ENCODE assay signal across 18 cellular contexts in the genomic region with DNA sequence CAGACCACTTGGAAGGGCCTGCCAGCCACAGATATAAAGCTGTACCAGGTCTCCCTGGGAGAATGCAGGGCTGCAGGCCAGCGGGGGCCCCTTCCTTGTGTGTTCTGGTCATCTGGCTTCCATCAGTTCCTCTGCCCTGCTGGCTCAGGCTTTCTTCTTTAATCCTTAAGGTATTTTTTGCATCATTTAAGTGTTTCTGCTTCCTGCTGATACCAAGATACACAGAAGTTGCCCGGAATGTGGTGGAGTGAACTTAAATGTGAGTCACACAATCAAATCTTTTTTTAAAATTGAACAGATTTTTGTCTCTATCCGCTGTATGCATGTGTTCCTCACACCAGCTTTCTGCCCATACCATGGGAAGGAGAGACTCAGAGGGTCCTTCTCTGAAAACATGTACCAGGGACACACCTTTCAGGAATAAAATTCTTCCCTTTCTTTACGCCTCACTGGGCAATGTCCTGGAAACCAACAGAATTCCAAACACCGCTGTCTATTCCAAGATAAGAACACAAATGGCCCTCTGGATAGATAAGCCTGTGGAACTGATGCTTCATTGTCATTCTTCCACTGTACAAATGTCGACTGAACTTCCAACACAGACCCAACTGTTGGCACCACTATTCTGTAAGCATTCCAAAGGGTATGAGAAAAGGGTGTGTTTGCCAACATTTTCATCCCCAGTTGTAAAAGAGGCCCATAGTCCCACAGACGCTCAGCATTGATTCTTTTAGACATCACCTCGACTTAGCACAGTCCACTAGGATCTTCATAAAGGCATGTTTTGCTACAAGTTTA.
DNase-seq lines count a peak whose midpoint lies in the region; TF ChIP-seq lines count a peak whose summit lies in the region.
"Had no signal": no experiment of that assay in that cellular context is flagged by ENCODE, and none has a peak within 500 bp of the region (broad histone marks: within the 10 kb centered on the region; RNA-seq: fewer than 3 reads in every experiment).

No MANE protein-coding gene starts in this region.

- H3K4me2 ChIP-seq in neural progenitor cell = no peak overlapping the region
- H3K4me2 ChIP-seq: A549 had no signal

- no peaks in the 10 kb centered on the region for H4K20me1 ChIP-seq in neural progenitor cell (ENCODE audit: low read depth)

- H3K4me3 Mint-ChIP-seq in neural progenitor cell = no peak overlapping the region
- H3K4me3 Mint-ChIP-seq: activated naive CD8-positive, alpha-beta T cell; WTC11 had no signal

- no peak for TF ChIP-seq CTCF in AG04449 (IDR thresholded peaks at IDR 0.05; ENCODE audit: insufficient read depth, low read length, missing control alignments)
- TF ChIP-seq CTCF in ascending aorta (IDR thresholded peaks at IDR 0.05) = no peak
- TF ChIP-seq CTCF in neural progenitor cell (IDR thresholded peaks at IDR 0.05) = no peak

- DNase-seq in AG04449 (ENCODE audit: low read depth, low spot score) (peak; percentile 75), HT1080 (ENCODE audit: low read depth) (peak; percentile 45), ascending aorta (ENCODE audit: low spot score in 2 of 2) (no peak), inferior parietal cortex (ENCODE audit: extremely low spot score) (peak; percentile 27), NCI-H82 treated with DMSO at 0.1 percent for 48 hours (lab: John Stamatoyannopoulos, UW; ENCODE audit: unreplicated experiment) (no peak), NCI-H1930 (lab: John Stamatoyannopoulos, UW) (no peak), T1000 (lab: John Stamatoyannopoulos, UW) (no peak), neural progenitor cell (ENCODE audit: low spot score) (no peak)
- DNase-seq: activated CD8-positive, alpha-beta memory T cell treated with anti-CD3 and anti-CD28 coated beads, Interleukin-2, amount 50 U/mL, for 4 hours; cortex of kidney; HCEC 1CT; NCI-H1417; NCI-H748 treated with DMSO at 0.1 percent for 48 hours; SIG-M5; upper lobe of left lung had no signal

- peaks cover 10% of the 10 kb centered on the region for H3K4me1 Mint-ChIP-seq in neural progenitor cell

- no peak overlapping the region for H3K27ac Mint-ChIP-seq in neural progenitor cell
- H3K27ac Mint-ChIP-seq: activated naive CD8-positive, alpha-beta T cell; WTC11 had no signal

- intact Hi-C loops in ascending aorta (cut with DNase I) = no loop called here

- no peaks in the 10 kb centered on the region for H3K9me3 Mint-ChIP-seq in neural progenitor cell

- H3K36me3 ChIP-seq in ascending aorta (no peaks in the 10 kb centered on the region), neural progenitor cell (no peaks in the 10 kb centered on the region)
- H3K36me3 ChIP-seq: upper lobe of left lung had no signal

- H3K4me1 ChIP-seq in ascending aorta = peaks cover 0 to 9% of the 10 kb centered on the region in 2 donors
- no peaks in the 10 kb centered on the region for H3K4me1 ChIP-seq in neural progenitor cell
- H3K4me1 ChIP-seq: A549, upper lobe of left lung had no signal

- POLR2A ChIA-PET in AG04449 (lab: Yijun Ruan, JAX) = no interaction called here

- H3K36me3 Mint-ChIP-seq in neural progenitor cell = no peaks in the 10 kb centered on the region
- H3K36me3 Mint-ChIP-seq: activated naive CD8-positive, alpha-beta T cell had no signal

- H3K27me3 ChIP-seq in ascending aorta = no peaks in the 10 kb centered on the region
- H3K27me3 ChIP-seq in neural progenitor cell = no peaks in the 10 kb centered on the region
- H3K27me3 ChIP-seq: upper lobe of left lung had no signal

- CTCF ChIA-PET in AG04449 (lab: Yijun Ruan, JAX) = no interaction called here

- H3F3A ChIP-seq in neural progenitor cell (ENCODE audit: low read depth) = no peaks in the 10 kb centered on the region

- H3K4me3 ChIP-seq in AG04449 (ENCODE audit: low read depth, low read length) = no peak overlapping the region
- H3K4me3 ChIP-seq in ascending aorta = no peak overlapping the region
- H3K4me3 ChIP-seq in neural progenitor cell = no peak overlapping the region
- H3K4me3 ChIP-seq: A549, upper lobe of left lung had no signal

- H3K9ac ChIP-seq in neural progenitor cell = no peak overlapping the region

- H2AFZ ChIP-seq in neural progenitor cell (replicated peaks) = no peak overlapping the region

- H3K27me3 Mint-ChIP-seq in neural progenitor cell (ENCODE audit: insufficient read depth, low read depth) = peaks cover 2% of the 10 kb centered on the region
- H3K27me3 Mint-ChIP-seq: activated naive CD8-positive, alpha-beta T cell had no signal

- H3K9me3 ChIP-seq in ascending aorta (no peaks in the 10 kb centered on the region), neural progenitor cell (ENCODE audit: low read depth) (no peaks in the 10 kb centered on the region)
- H3K9me3 ChIP-seq: A549, upper lobe of left lung had no signal

- no peaks in the 10 kb centered on the region for H3K79me2 ChIP-seq in neural progenitor cell (ENCODE audit: low read depth)

- H3K27ac ChIP-seq in ascending aorta (peak overlapping the region; percentile 37 to 40), neural progenitor cell (no peak overlapping the region)
- H3K27ac ChIP-seq: A549, upper lobe of left lung had no signal

Comparison
In these comparisons a context has a peak if more than half of its experiments do, and no peak if none do; other contexts are left out.
1. DNase-seq: peak in AG04449 (single experiment), HT1080 (single experiment) and inferior parietal cortex (single experiment); none in ascending aorta (0 of 2), NCI-H82 treated with DMSO at 0.1 percent for 48 hours (single experiment), NCI-H1930 (0 of 2), T1000 (single experiment) and neural progenitor cell (single experiment).